ENCODE assay signal across 25 cellular contexts in genomic region chr14:84209021-84209420, GRCh38.
"Had no signal": no experiment of that assay in that cellular context is flagged by ENCODE, and none has a peak within 500 bp of the region (broad histone marks: within the 10 kb centered on the region; RNA-seq: fewer than 3 reads in every experiment).

No MANE protein-coding gene starts in this region.

- H3K36me3 ChIP-seq: adrenal gland, SJCRH30 had no signal

- ATAC-seq: activated CD4-positive, CD25-positive, alpha-beta regulatory T cell treated with anti-CD3 and anti-CD28 coated beads, Interleukin-2, amount 50 U/mL, for 24 hours; activated CD8-positive, alpha-beta T cell treated with anti-CD3 and anti-CD28 coated beads, Interleukin-2, amount 10 ng/mL, durations not matched to agents 7 days and 5 days; SK-N-SH treated with all-trans-retinoic acid at 6 μM for 48 hours had no signal

- H3K27me3 ChIP-seq: adrenal gland, SJCRH30 had no signal

- FAIRE-seq: astrocyte had no signal

- DNase-seq: activated CD4-positive, alpha-beta T cell treated with anti-CD3 and anti-CD28 coated beads for 48 hours; activated CD4-positive, alpha-beta T cell treated with anti-CD3 and anti-CD28 coated beads, Interleukin-2, amount 50 U/mL, for 4 hours; activated CD8-positive, alpha-beta memory T cell treated with anti-CD3 and anti-CD28 coated beads, Interleukin-2, amount 50 U/mL, for 48 hours; activated CD8-positive, alpha-beta T cell treated with anti-CD3 and anti-CD28 coated beads, Interleukin-2, amount 10 ng/mL, durations not matched to agents 7 days and 5 days; activated naive CD4-positive, alpha-beta T cell treated with anti-CD3 and anti-CD28 coated beads, Interleukin-2, amount 50 U/mL, for 16 hours; activated naive CD8-positive, alpha-beta T cell treated with anti-CD3 and anti-CD28 coated beads, Interleukin-2, amount 10 ng/mL, durations not matched to agents 7 days and 5 days; activated T-cell treated with anti-CD3 and anti-CD28 coated beads, Interleukin-2, amount 50 U/mL, for 1 hour; adrenal gland; IMR-90; Kasumi-1; KBM-7; NCI-H1092; NCI-H1417 treated with DMSO at 0.1 percent for 48 hours; NCI-H1694; NCI-H2029; NCI-H2107; NCI-H2171 treated with DMSO at 0.1 percent for 48 hours; NCI-H226; NCI-H526; NCI-H82; SW 1271 had no signal

- H3K4me3 ChIP-seq: adrenal gland had no signal
